Comparison of ENCODE assay signal across 22 cellular contexts in the genomic region with DNA sequence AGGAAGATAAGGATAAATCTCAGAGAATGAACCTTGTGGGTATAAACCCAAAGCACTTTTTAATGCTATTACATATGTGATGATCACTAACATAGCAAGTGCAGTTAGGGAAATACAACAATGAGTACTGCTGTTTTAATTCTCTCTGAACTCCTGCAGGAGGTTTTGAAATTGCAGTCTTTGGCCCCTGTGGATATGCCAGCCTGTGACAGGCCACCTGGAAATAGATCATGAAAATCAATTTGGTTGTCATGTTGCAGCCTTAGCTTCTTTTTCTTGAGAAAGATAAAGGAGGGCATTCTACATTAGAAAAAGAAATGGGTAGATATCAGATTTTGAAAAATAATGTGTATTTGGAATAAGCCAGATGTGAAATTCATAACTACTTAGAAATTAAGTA.
DNase-seq lines count a peak whose midpoint lies in the region; ATAC-seq, FAIRE-seq and TF ChIP-seq lines count a peak whose summit lies in the region.
"Had no signal": no experiment of that assay in that cellular context is flagged by ENCODE, and none has a peak within 500 bp of the region (broad histone marks: within the 10 kb centered on the region; RNA-seq: fewer than 3 reads in every experiment).

No MANE protein-coding gene starts in this region.

- H3K9me3 Mint-ChIP-seq in GM23338 = no peaks in the 10 kb centered on the region

- H3K27me3 ChIP-seq in BE2C (no peaks in the 10 kb centered on the region), GM23338 (ENCODE audit: insufficient read depth) (no peaks in the 10 kb centered on the region)

- 0 out of 2 replicates have a peak, but pooled peaks cover 3% of the 10 kb centered on the region for H3K9me3 ChIP-seq in BE2C
- H3K9me3 ChIP-seq: A549 had no signal

- DNase-seq in BE2C (peak; percentile 4), NCI-H69 (lab: John Stamatoyannopoulos, UW) (peak; percentile 1), retina (peak; percentile 2), GM23338 (ENCODE audit: low spot score) (no peak), hypothalamus (lab: John Stamatoyannopoulos, UW) (no peak), NCI-H446 treated with DMSO at 0.1 percent for 48 hours (lab: John Stamatoyannopoulos, UW) (no peak)
- DNase-seq: 8988T; ACHN; AML-193; C1 segment of cervical spinal cord; Calu3; CD4-positive, alpha-beta memory T cell; COR-L47; DMS53; DMS79 treated with DMSO at 0.1 percent for 48 hours; H7; HCEC 1CT had no signal

- H3K4me3 ChIP-seq in BE2C (ENCODE audit: low read depth, low read length) (no peak overlapping the region), GM23338 (no peak overlapping the region)
- H3K4me3 ChIP-seq: A549 had no signal

- H3K4me2 ChIP-seq in GM23338 = no peak overlapping the region
- H3K4me2 ChIP-seq: A549 had no signal

- H4K20me1 ChIP-seq in GM23338 (replicated peaks; ENCODE audit: insufficient read depth) = no peaks in the 10 kb centered on the region

- no peaks in the 10 kb centered on the region for H3K79me2 ChIP-seq in GM23338 (replicated peaks; ENCODE audit: insufficient read depth)

- H3K9me2 ChIP-seq in GM23338 (ENCODE audit: insufficient read depth) = no peaks in the 10 kb centered on the region

- H3K36me3 ChIP-seq in BE2C = no peaks in the 10 kb centered on the region
- H3K36me3 ChIP-seq in GM23338 (ENCODE audit: insufficient read depth) = no peaks in the 10 kb centered on the region

- no peaks in the 10 kb centered on the region for H3F3A ChIP-seq in GM23338 (replicated peaks; ENCODE audit: low read depth)

- H3K4me1 ChIP-seq in BE2C (peaks cover 12% of the 10 kb centered on the region), GM23338 (ENCODE audit: insufficient read depth) (no peaks in the 10 kb centered on the region)
- H3K4me1 ChIP-seq: A549 had no signal

- H3K36me3 Mint-ChIP-seq in GM23338 (ENCODE audit: low read depth) = no peaks in the 10 kb centered on the region

- no peak overlapping the region for H3K27ac Mint-ChIP-seq in GM23338
- H3K27ac Mint-ChIP-seq: CD4-positive, alpha-beta memory T cell had no signal

- H3K4me3 Mint-ChIP-seq in GM23338 = no peak overlapping the region
- H3K4me3 Mint-ChIP-seq: CD4-positive, alpha-beta memory T cell had no signal

- TF ChIP-seq CTCF in BE2C (IDR thresholded peaks at IDR 0.05; ENCODE audit: low read depth, low read length) = no peak
- 0 out of 4 replicates have a peak, but pooled peaks of 1 of the 2 experiments have one; percentile 7 for TF ChIP-seq CTCF in GM23338 (conservative IDR thresholded peaks at IDR 0.05; ENCODE audit: low read depth in 2 of 2)

- FAIRE-seq in islet of Langerhans (lab: Jason Lieb, UNC) = peak; percentile 13
- FAIRE-seq: A549, G401.6, GM12892, H1 had no signal

- no peaks in the 10 kb centered on the region for H3K4me1 Mint-ChIP-seq in GM23338

- ATAC-seq in GM23338 = no peak
- ATAC-seq: A549 had no signal

- no peaks in the 10 kb centered on the region for H3K27me3 Mint-ChIP-seq in GM23338 (ENCODE audit: insufficient read depth, low read depth, poor library complexity)
- H3K27me3 Mint-ChIP-seq: CD4-positive, alpha-beta memory T cell had no signal

- H3K27ac ChIP-seq in GM23338 (ENCODE audit: low read depth) = no peak overlapping the region
- H3K27ac ChIP-seq: A549 had no signal

- H2AFZ ChIP-seq in GM23338 = no peak overlapping the region

TF ChIP-seq in GM23338, 12 proteins besides CTCF, POLR2A, EP300 and RAD21:
- TF ChIP-seq NANOG (IDR thresholded peaks at IDR 0.05; ENCODE audit: borderline replicate concordance) = no peak
- TF ChIP-seq JUNB (IDR thresholded peaks at IDR 0.05; ENCODE audit: unreplicated experiment) = no peak
- TF ChIP-seq STAT1 (IDR thresholded peaks at IDR 0.05; ENCODE audit: unreplicated experiment) = no peak
- no peak for TF ChIP-seq ZNF462 (CRISPR knock-in tag; IDR thresholded peaks at IDR 0.05)

Comparison
In these comparisons a context has a peak if more than half of its experiments do, and no peak if none do; other contexts are left out.
1. DNase-seq: peak in BE2C (single experiment), NCI-H69 (single experiment) and retina (single experiment); none in GM23338 (single experiment), hypothalamus (0 of 51) and NCI-H446 treated with DMSO at 0.1 percent for 48 hours (single experiment).